In the genomic region with DNA sequence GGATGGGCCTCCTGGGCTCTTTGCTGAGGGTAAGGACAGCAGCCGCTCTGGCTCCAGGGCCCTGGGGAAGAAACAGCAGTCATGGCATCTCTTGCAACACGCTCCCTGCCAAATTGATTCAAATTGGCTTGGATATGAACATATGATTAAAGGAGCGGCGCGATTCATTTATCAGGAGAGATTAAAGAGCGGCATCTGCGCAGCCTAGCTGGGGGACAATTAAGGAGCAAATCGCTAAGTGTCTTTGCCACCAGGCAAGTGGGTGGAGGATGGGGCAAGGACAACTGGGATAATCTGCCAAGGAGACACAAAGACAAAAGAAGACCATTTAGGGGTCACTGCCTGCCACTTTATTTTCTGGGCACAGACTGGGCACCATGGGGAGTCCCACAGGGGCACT, we compare ENCODE assay signal across 25 cellular contexts. TPM values are rescaled to one million over a fixed set of nuclear protein-coding genes. Genes with fewer than 3 reads are reported as not detected.
A peak's percentile ranks its signal among the peaks of the same experiment; 100 is the strongest.
DNase-seq lines count a peak whose midpoint lies in the region; ATAC-seq and TF ChIP-seq lines count a peak whose summit lies in the region.
"Had no signal": no experiment of that assay in that cellular context is flagged by ENCODE, and none has a peak within 500 bp of the region (broad histone marks: within the 10 kb centered on the region; RNA-seq: fewer than 3 reads in every experiment).

No MANE protein-coding gene starts in this region.

- H2AFZ ChIP-seq in Karpas-422 (ENCODE audit: low read length), result no peak overlapping the region
- H2AFZ ChIP-seq: parathyroid adenoma had no signal

- no peaks in the 10 kb centered on the region for H3K79me2 ChIP-seq in Karpas-422 (ENCODE audit: low read length)
- H3K79me2 ChIP-seq: parathyroid adenoma had no signal

- H3K4me3 ChIP-seq in left ventricle myocardium inferior (no peak overlapping the region), Karpas-422 (ENCODE audit: low read length) (no peak overlapping the region)
- H3K4me3 ChIP-seq: heart right ventricle, lung, mucosa of descending colon, right lobe of liver, upper lobe of left lung had no signal

- DNase-seq in COR-L47 (lab: John Stamatoyannopoulos, UW) (peak; percentile 97), NCI-H82 treated with DMSO at 0.1 percent for 48 hours (lab: John Stamatoyannopoulos, UW; ENCODE audit: unreplicated experiment) (peak; percentile 97), left ventricle myocardium inferior (no peak), NCI-H2107 (lab: John Stamatoyannopoulos, UW) (no peak), Karpas-422 (no peak)
- DNase-seq: activated T-cell treated with anti-CD3 and anti-CD28 coated beads for 4 hours; endodermal cell; foreskin keratinocyte; heart right ventricle; NCI-H1092 treated with DMSO at 0.1 percent for 48 hours; NCI-H2081 treated with DMSO at 0.1 percent for 48 hours; NCI-H510A treated with DMSO at 0.1 percent for 48 hours; right lobe of liver; SK-N-SH; stimulated activated CD4-positive, alpha-beta T cell treated with anti-CD3 and anti-CD28 coated beads, Interleukin-4, amount 100 ng/mL, for 1 hour; upper lobe of left lung had no signal

- TF ChIP-seq CTCF in 22Rv1 (IDR thresholded peaks at IDR 0.05) (no peak), left ventricle myocardium inferior (IDR thresholded peaks at IDR 0.05; ENCODE audit: borderline replicate concordance) (no peak)

- H4K20me1 ChIP-seq in Karpas-422 (ENCODE audit: insufficient read depth, low read depth, low read length), result no peaks in the 10 kb centered on the region; the same call in 1 of the 2 replicates

- H3K9ac ChIP-seq in Karpas-422 (ENCODE audit: low read length), result no peak overlapping the region
- H3K9ac ChIP-seq: parathyroid adenoma, SK-N-SH had no signal

- peaks cover 43% of the 10 kb centered on the region for H3K4me1 ChIP-seq in left ventricle myocardium inferior
- H3K4me1 ChIP-seq in Karpas-422 (ENCODE audit: low read length), result no peaks in the 10 kb centered on the region
- H3K4me1 ChIP-seq: foreskin keratinocyte, parathyroid adenoma, right lobe of liver had no signal

- H3K27me3 ChIP-seq in left ventricle myocardium inferior (ENCODE audit: low read depth) (no peaks in the 10 kb centered on the region), Karpas-422 (ENCODE audit: low read length) (no peaks in the 10 kb centered on the region)
- H3K27me3 ChIP-seq: heart right ventricle, right lobe of liver, upper lobe of left lung had no signal

- H3K9me2 ChIP-seq in Karpas-422 (replicated peaks; ENCODE audit: insufficient read depth, low read length), result no peaks in the 10 kb centered on the region
- H3K9me2 ChIP-seq: SK-N-SH had no signal

- H3K9me3 ChIP-seq in left ventricle myocardium inferior (replicated peaks), result no peaks in the 10 kb centered on the region
- H3K9me3 ChIP-seq in Karpas-422 (ENCODE audit: low read length), result no peaks in the 10 kb centered on the region
- H3K9me3 ChIP-seq: heart right ventricle, mucosa of descending colon, right lobe of liver, SK-N-SH, upper lobe of left lung had no signal

- ATAC-seq in GM21529 (IDR thresholded peaks at IDR 0.05; ENCODE audit: unreplicated experiment), result no peak
- ATAC-seq: activated naive CD4-positive, alpha-beta T cell treated with anti-CD3 and anti-CD28 coated beads, Interleukin-2, amount 50 U/mL, for 72 hours; esophagus mucosa; foreskin keratinocyte; mucosa of descending colon; stimulated activated memory B cell treated with anti-CD40 and anti-IgM and Interleukin-4, amounts not matched to agents 10 μg/mL and 1 μg/mL and 100 μg/mL, for 72 hours had no signal

- H3K36me3 ChIP-seq in left ventricle myocardium inferior (peaks cover 11% of the 10 kb centered on the region), Karpas-422 (ENCODE audit: insufficient read depth, low read length) (no peaks in the 10 kb centered on the region)
- H3K36me3 ChIP-seq: right lobe of liver had no signal

- intact Hi-C loops in left ventricle myocardium inferior (cut with micrococcal nuclease), result no loop called here

- H3K4me2 ChIP-seq in Karpas-422 (ENCODE audit: low read depth, low read length, poor library complexity, severe bottlenecking), result no peak overlapping the region
- H3K4me2 ChIP-seq: SK-N-SH had no signal

- H3K27ac ChIP-seq in 22Rv1, result peak overlapping the region; percentile 67; the same call in 1 of the 2 replicates
- H3K27ac ChIP-seq in left ventricle myocardium inferior (replicated peaks), result peak overlapping the region; percentile 64
- no peak overlapping the region for H3K27ac ChIP-seq in Karpas-422 (ENCODE audit: low read length)
- H3K27ac ChIP-seq: foreskin keratinocyte, parathyroid adenoma, right lobe of liver, RWPE1, upper lobe of left lung had no signal

RNA-seq across cellular contexts. Expression of a gene that starts 27.9 kb away (rescaled TPM):
- 0.60 TPM for total RNA-seq in left ventricle myocardium inferior
- total RNA-seq in Karpas-422 (2014; rRNA removed; shearing (Covaris generic); ENCODE audit: low replicate concordance), result 3.6 and 7.2 TPM in 2 replicates

Comparison
In these comparisons a context has a peak if more than half of its experiments do, and no peak if none do; other contexts are left out.
1. DNase-seq: peak in COR-L47 (single experiment) and NCI-H82 treated with DMSO at 0.1 percent for 48 hours (single experiment); none in left ventricle myocardium inferior (single experiment), NCI-H2107 (single experiment) and Karpas-422 (single experiment).